ENCODE assay signal across 21 cellular contexts in the genomic region with DNA sequence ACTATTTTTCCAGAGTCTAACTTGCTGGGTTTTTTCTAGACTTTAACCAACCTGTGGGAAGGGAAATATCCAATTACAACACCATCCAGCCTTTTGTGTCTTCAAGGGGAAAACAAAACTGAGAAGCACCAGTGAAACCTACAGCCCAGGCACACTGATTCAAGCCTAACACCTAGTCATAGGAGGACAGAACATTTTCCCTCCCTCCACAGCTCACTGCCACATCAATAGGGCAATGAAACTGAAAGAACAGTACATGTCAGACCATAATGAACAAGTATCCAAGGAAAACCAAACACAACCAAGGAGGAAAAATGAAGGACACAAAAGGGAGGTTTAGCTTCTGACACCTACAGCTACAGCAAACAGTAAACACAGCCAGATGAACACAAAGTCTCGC. TPM values are rescaled to one million over a fixed set of nuclear protein-coding genes. Genes with fewer than 3 reads are reported as not detected.
"Had no signal": no experiment of that assay in that cellular context is flagged by ENCODE, and none has a peak within 500 bp of the region (broad histone marks: within the 10 kb centered on the region; RNA-seq: fewer than 3 reads in every experiment).

No MANE protein-coding gene starts in this region.

- H3K9me3 Mint-ChIP-seq: stimulated activated naive B cell treated with anti-CD40 and anti-IgM and Interleukin-4, amounts not matched to agents 10 μg/mL and 1 μg/mL and 100 μg/mL, for 72 hours; T-cell had no signal

- H3K36me3 ChIP-seq: adrenal gland, breast epithelium, gastrocnemius medialis, tibial artery had no signal

- H3K27me3 ChIP-seq: adrenal gland, breast epithelium, gastrocnemius medialis, tibial artery had no signal

- H3K4me3 ChIP-seq: adrenal gland, breast epithelium, gastrocnemius medialis, lung, smooth muscle cell, tibial artery had no signal

- H3K27me3 Mint-ChIP-seq: stimulated activated naive B cell treated with anti-CD40 and anti-IgM and Interleukin-4, amounts not matched to agents 10 μg/mL and 1 μg/mL and 100 μg/mL, for 72 hours had no signal

- FAIRE-seq: keratinocyte had no signal

- H3K4me1 Mint-ChIP-seq: nephron; stimulated activated naive B cell treated with anti-CD40 and anti-IgM and Interleukin-4, amounts not matched to agents 10 μg/mL and 1 μg/mL and 100 μg/mL, for 72 hours; T-cell had no signal

- H3K4me3 Mint-ChIP-seq: nephron; stimulated activated naive B cell treated with anti-CD40 and anti-IgM and Interleukin-4, amounts not matched to agents 10 μg/mL and 1 μg/mL and 100 μg/mL, for 72 hours; T-cell had no signal

- H3K36me3 Mint-ChIP-seq: stimulated activated naive B cell treated with anti-CD40 and anti-IgM and Interleukin-4, amounts not matched to agents 10 μg/mL and 1 μg/mL and 100 μg/mL, for 72 hours; T-cell had no signal

- DNase-seq: activated naive CD4-positive, alpha-beta T cell; adrenal gland; cerebellar nuclear complex; effector CD4-positive, alpha-beta T cell; gastrocnemius medialis; head of caudate nucleus; stimulated activated CD4-positive, alpha-beta T cell treated with anti-CD3 and anti-CD28 coated beads, Interleukin-4, amount 100 ng/mL, for 24 hours; stimulated activated naive B cell treated with anti-CD40 and anti-IgM and Interleukin-4, amounts not matched to agents 10 μg/mL and 1 μg/mL and 100 μg/mL, for 72 hours; substantia nigra; T-cell; T1000; tibial artery had no signal

- ATAC-seq: esophagus mucosa; gastrocnemius medialis; sciatic nerve; stimulated activated naive B cell treated with anti-CD40 and anti-IgM and Interleukin-4, amounts not matched to agents 10 μg/mL and 1 μg/mL and 100 μg/mL, for 72 hours; T-cell had no signal

- H3K27ac Mint-ChIP-seq: nephron; stimulated activated naive B cell treated with anti-CD40 and anti-IgM and Interleukin-4, amounts not matched to agents 10 μg/mL and 1 μg/mL and 100 μg/mL, for 72 hours; T-cell had no signal

RNA-seq across cellular contexts. Expression of a gene that starts 17.6 kb away (rescaled TPM):
- total RNA-seq: adrenal gland, astrocyte, breast epithelium, esophagus mucosa, gastrocnemius medialis, lung, sciatic nerve, smooth muscle cell, T-cell, urinary bladder had no signal

RNA-seq across cellular contexts. Expression of a gene that starts 30.8 kb away (rescaled TPM):
- total RNA-seq: adrenal gland, astrocyte, breast epithelium, esophagus mucosa, gastrocnemius medialis, lung, sciatic nerve, smooth muscle cell, T-cell, urinary bladder had no signal
